In genomic region chr19:1015782-1016646, GRCh38 we compare ENCODE assay signal across 12 cellular contexts. TPM values are rescaled to one million over a fixed set of nuclear protein-coding genes. Genes with fewer than 3 reads are reported as not detected.
A peak's percentile ranks its signal among the peaks of the same experiment; 100 is the strongest.
DNase-seq lines count a peak whose midpoint lies in the region; ATAC-seq and TF ChIP-seq lines count a peak whose summit lies in the region.
"Had no signal": no experiment of that assay in that cellular context is flagged by ENCODE, and none has a peak within 500 bp of the region (broad histone marks: within the 10 kb centered on the region; RNA-seq: fewer than 3 reads in every experiment).

No MANE protein-coding gene starts in this region.

- H3K27me3 ChIP-seq in GM23338 (ENCODE audit: insufficient read depth), result no peaks in the 10 kb centered on the region
- no peaks in the 10 kb centered on the region for H3K27me3 ChIP-seq in SJSA1 (replicated peaks)
- no peaks in the 10 kb centered on the region for H3K27me3 ChIP-seq in iPS-15b (ENCODE audit: control insufficient read depth, insufficient read depth, low read length)
- no peaks in the 10 kb centered on the region for H3K27me3 ChIP-seq in skeletal muscle tissue (ENCODE audit: control insufficient read depth in 3 of 3, insufficient read depth in 3 of 3, low read length in 3 of 3)

- H2AFZ ChIP-seq in GM23338, result no peak overlapping the region

- peak; percentile 33 for ATAC-seq in GM23338

- H3K36me3 Mint-ChIP-seq in GM23338 (ENCODE audit: low read depth), result peaks cover 3% of the 10 kb centered on the region; the same call in 2 of the 3 replicates
- peaks cover 6% of the 10 kb centered on the region for H3K36me3 Mint-ChIP-seq in T-helper 2 cell treated with Interferon-gamma antibody and Interleukin-4, amounts not matched to agents 5 μg/mL and 100 μg/mL, for 36 hours (ENCODE audit: low read depth)

- H3K27ac Mint-ChIP-seq in GM23338, result peak overlapping the region; percentile 52; the same call in 1 of the 2 replicates
- no peak overlapping the region for H3K27ac Mint-ChIP-seq in T-helper 2 cell treated with Interferon-gamma antibody and Interleukin-4, amounts not matched to agents 5 μg/mL and 100 μg/mL, for 36 hours

- H3K9ac ChIP-seq in iPS-15b (ENCODE audit: low read depth, low read length), result peak overlapping the region; percentile 76
- H3K9ac ChIP-seq in skeletal muscle tissue (ENCODE audit: low read depth in 1 of 3, low read length in 3 of 3), result peak overlapping the region in 1 of 3 donors; percentile 90

- H3K9me3 ChIP-seq in SJSA1 (replicated peaks) (no peaks in the 10 kb centered on the region; the same call in 1 of the 2 replicates), iPS-15b (ENCODE audit: control insufficient read depth, insufficient read depth, low read length) (no peaks in the 10 kb centered on the region), skeletal muscle tissue (ENCODE audit: control insufficient read depth in 3 of 3, low read length in 3 of 3) (no peaks in the 10 kb centered on the region)

- H3K9me3 Mint-ChIP-seq in GM23338, result no peaks in the 10 kb centered on the region
- no peaks in the 10 kb centered on the region for H3K9me3 Mint-ChIP-seq in T-helper 2 cell treated with Interferon-gamma antibody and Interleukin-4, amounts not matched to agents 5 μg/mL and 100 μg/mL, for 36 hours
- H3K9me3 Mint-ChIP-seq: stimulated activated naive CD8-positive, alpha-beta T cell treated with anti-CD3 and anti-CD28 coated beads, Interleukin-15, Interleukin-2, amounts not matched to agents 100 ng/mL and 50 ng/mL, for 24 hours had no signal

- peak; percentile 65 for DNase-seq in GM23338 (ENCODE audit: low spot score)
- no peak for DNase-seq in SJSA1 (ENCODE audit: low read depth in 1 of 2, low spot score in 2 of 2)
- DNase-seq in T-helper 2 cell treated with Interferon-gamma antibody and Interleukin-4, amounts not matched to agents 5 μg/mL and 100 μg/mL, for 36 hours (ENCODE audit: low spot score), result no peak
- DNase-seq in COLO668 (lab: John Stamatoyannopoulos, UW; ENCODE audit: unreplicated experiment), result no peak
- no peak for DNase-seq in effector CD8-positive, alpha-beta T cell (lab: John Stamatoyannopoulos, UW)
- no peak for DNase-seq in AG08395 (ENCODE audit: low spot score)
- DNase-seq: activated CD4-positive, alpha-beta T cell treated with anti-CD3 and anti-CD28 coated beads for 4 hours; RPMI8226 had no signal

- peaks cover 72% of the 10 kb centered on the region for H3K79me2 ChIP-seq in GM23338 (replicated peaks; ENCODE audit: insufficient read depth)

- no peak for TF ChIP-seq CTCF in GM23338 (conservative IDR thresholded peaks at IDR 0.05; ENCODE audit: low read depth in 2 of 2)

- 0 out of 2 replicates have a peak, but pooled peaks cover 7% of the 10 kb centered on the region for H3F3A ChIP-seq in GM23338 (replicated peaks; ENCODE audit: low read depth)

- peaks cover 24% of the 10 kb centered on the region for H4K20me1 ChIP-seq in GM23338 (replicated peaks; ENCODE audit: insufficient read depth)

- H3K36me3 ChIP-seq in GM23338 (ENCODE audit: insufficient read depth), result no peaks in the 10 kb centered on the region
- peaks cover 82% of the 10 kb centered on the region for H3K36me3 ChIP-seq in SJSA1
- peaks cover 35% of the 10 kb centered on the region for H3K36me3 ChIP-seq in iPS-15b (ENCODE audit: control insufficient read depth, insufficient read depth, low read length)
- H3K36me3 ChIP-seq in skeletal muscle tissue (ENCODE audit: control insufficient read depth in 3 of 3, insufficient read depth in 3 of 3, low read length in 3 of 3), result peaks cover 10 to 22% (median 12%) of the 10 kb centered on the region in 3 donors

- peaks cover 6% of the 10 kb centered on the region for H3K27me3 Mint-ChIP-seq in GM23338 (ENCODE audit: insufficient read depth, low read depth, poor library complexity)
- no peaks in the 10 kb centered on the region for H3K27me3 Mint-ChIP-seq in T-helper 2 cell treated with Interferon-gamma antibody and Interleukin-4, amounts not matched to agents 5 μg/mL and 100 μg/mL, for 36 hours (ENCODE audit: low read depth)
- H3K27me3 Mint-ChIP-seq: stimulated activated naive CD8-positive, alpha-beta T cell treated with anti-CD3 and anti-CD28 coated beads, Interleukin-15, Interleukin-2, amounts not matched to agents 100 ng/mL and 50 ng/mL, for 24 hours had no signal

- H3K27ac ChIP-seq in GM23338 (ENCODE audit: low read depth) (peak overlapping the region; percentile 66; the same call in 1 of the 2 replicates), SJSA1 (0 out of 2 replicates have a peak overlapping the region, but pooled peaks have one; percentile 37), skeletal muscle tissue (ENCODE audit: low read depth, low read length) (no peak overlapping the region)

- peak overlapping the region; percentile 43; the same call in 1 of the 3 replicates for H3K4me3 Mint-ChIP-seq in GM23338
- no peak overlapping the region for H3K4me3 Mint-ChIP-seq in T-helper 2 cell treated with Interferon-gamma antibody and Interleukin-4, amounts not matched to agents 5 μg/mL and 100 μg/mL, for 36 hours

- H3K9me2 ChIP-seq in GM23338 (ENCODE audit: insufficient read depth), result no peaks in the 10 kb centered on the region

- H3K4me2 ChIP-seq in GM23338, result peak overlapping the region; percentile 64; the same call in 1 of the 2 replicates

- 0 out of 2 replicates have a peak overlapping the region, but pooled peaks have one; percentile 28 for H3K4me3 ChIP-seq in GM23338
- no peak overlapping the region for H3K4me3 ChIP-seq in SJSA1
- H3K4me3 ChIP-seq in iPS-15b (ENCODE audit: low read depth, low read length), result peak overlapping the region; percentile 13
- peak overlapping the region in 2 of 3 donors; percentile 33 to 49 for H3K4me3 ChIP-seq in skeletal muscle tissue (ENCODE audit: low read length in 3 of 3)

- peaks cover 26% of the 10 kb centered on the region for H3K4me1 Mint-ChIP-seq in GM23338
- H3K4me1 Mint-ChIP-seq in T-helper 2 cell treated with Interferon-gamma antibody and Interleukin-4, amounts not matched to agents 5 μg/mL and 100 μg/mL, for 36 hours (ENCODE audit: low read depth), result peaks cover 11% of the 10 kb centered on the region

- H3K4me1 ChIP-seq in GM23338 (ENCODE audit: insufficient read depth) (peaks cover 8% of the 10 kb centered on the region; the same call in 1 of the 2 replicates), SJSA1 (replicated peaks) (peaks cover 40% of the 10 kb centered on the region), iPS-15b (ENCODE audit: control insufficient read depth, insufficient read depth, low read length) (peaks cover 5% of the 10 kb centered on the region), skeletal muscle tissue (ENCODE audit: control insufficient read depth in 3 of 3, insufficient read depth in 3 of 3, low read length in 3 of 3) (peaks cover 53 to 60% (median 59%) of the 10 kb centered on the region in 3 donors)

TF ChIP-seq in GM23338, 12 proteins besides CTCF, POLR2A, EP300 and RAD21 (continues in another document):
- TF ChIP-seq ZNF114 (CRISPR knock-in tag; IDR thresholded peaks at IDR 0.05) (no peak), STAT1 (IDR thresholded peaks at IDR 0.05; ENCODE audit: unreplicated experiment) (no peak), EZH2 (IDR thresholded peaks at IDR 0.05; ENCODE audit: low read depth, unreplicated experiment) (no peak)
- TF ChIP-seq, protein P1, sequence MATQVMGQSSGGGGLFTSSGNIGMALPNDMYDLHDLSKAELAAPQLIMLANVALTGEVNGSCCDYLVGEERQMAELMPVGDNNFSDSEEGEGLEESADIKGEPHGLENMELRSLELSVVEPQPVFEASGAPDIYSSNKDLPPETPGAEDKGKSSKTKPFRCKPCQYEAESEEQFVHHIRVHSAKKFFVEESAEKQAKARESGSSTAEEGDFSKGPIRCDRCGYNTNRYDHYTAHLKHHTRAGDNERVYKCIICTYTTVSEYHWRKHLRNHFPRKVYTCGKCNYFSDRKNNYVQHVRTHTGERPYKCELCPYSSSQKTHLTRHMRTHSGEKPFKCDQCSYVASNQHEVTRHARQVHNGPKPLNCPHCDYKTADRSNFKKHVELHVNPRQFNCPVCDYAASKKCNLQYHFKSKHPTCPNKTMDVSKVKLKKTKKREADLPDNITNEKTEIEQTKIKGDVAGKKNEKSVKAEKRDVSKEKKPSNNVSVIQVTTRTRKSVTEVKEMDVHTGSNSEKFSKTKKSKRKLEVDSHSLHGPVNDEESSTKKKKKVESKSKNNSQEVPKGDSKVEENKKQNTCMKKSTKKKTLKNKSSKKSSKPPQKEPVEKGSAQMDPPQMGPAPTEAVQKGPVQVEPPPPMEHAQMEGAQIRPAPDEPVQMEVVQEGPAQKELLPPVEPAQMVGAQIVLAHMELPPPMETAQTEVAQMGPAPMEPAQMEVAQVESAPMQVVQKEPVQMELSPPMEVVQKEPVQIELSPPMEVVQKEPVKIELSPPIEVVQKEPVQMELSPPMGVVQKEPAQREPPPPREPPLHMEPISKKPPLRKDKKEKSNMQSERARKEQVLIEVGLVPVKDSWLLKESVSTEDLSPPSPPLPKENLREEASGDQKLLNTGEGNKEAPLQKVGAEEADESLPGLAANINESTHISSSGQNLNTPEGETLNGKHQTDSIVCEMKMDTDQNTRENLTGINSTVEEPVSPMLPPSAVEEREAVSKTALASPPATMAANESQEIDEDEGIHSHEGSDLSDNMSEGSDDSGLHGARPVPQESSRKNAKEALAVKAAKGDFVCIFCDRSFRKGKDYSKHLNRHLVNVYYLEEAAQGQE (IDR thresholded peaks at IDR 0.05; ENCODE audit: unreplicated experiment), result no peak

RNA-seq across cellular contexts. Expression of gene TMEM259, which starts 4.9 kb away (rescaled TPM):
- 144 and 196 TPM in 2 replicates for total RNA-seq in GM23338 (2014; rRNA removed; shearing (Covaris generic))
- 82.8 and 84.5 TPM in 2 replicates for polyA plus RNA-seq in GM23338 (2016; fragmentation: Nextera tagmentation; extraction: Ambion mirVana)
- 122 and 131 TPM in 2 replicates for total RNA-seq in SJSA1 (2014; rRNA removed; shearing (Covaris generic))
- total RNA-seq in skeletal muscle tissue, result 25.6 TPM

RNA-seq across cellular contexts. Expression of gene RNU6-2, which starts 5.3 kb away (rescaled TPM):
- total RNA-seq in GM23338 (2014; rRNA removed; shearing (Covaris generic)), result not detected in 2 replicates
- not detected in 2 replicates for polyA plus RNA-seq in GM23338 (2016; fragmentation: Nextera tagmentation; extraction: Ambion mirVana)
- total RNA-seq in SJSA1 (2014; rRNA removed; shearing (Covaris generic)), result not detected in 2 replicates
- total RNA-seq in skeletal muscle tissue, result not detected
- total RNA-seq: lung microvascular endothelial cell had no signal

RNA-seq across cellular contexts. Expression of gene CNN2, which starts 10.4 kb away (rescaled TPM):
- total RNA-seq in GM23338 (2014; rRNA removed; shearing (Covaris generic)), result 392 and 426 TPM in 2 replicates
- polyA plus RNA-seq in GM23338 (2016; fragmentation: Nextera tagmentation; extraction: Ambion mirVana), result 314 and 330 TPM in 2 replicates
- total RNA-seq in SJSA1 (2014; rRNA removed; shearing (Covaris generic)), result 403 and 441 TPM in 2 replicates
- total RNA-seq in skeletal muscle tissue, result 40.2 TPM

RNA-seq across cellular contexts. Expression of gene GRIN3B, which starts 15.8 kb away (rescaled TPM):
- 0.23 and 2.8 TPM in 2 replicates for total RNA-seq in GM23338 (2014; rRNA removed; shearing (Covaris generic))
- polyA plus RNA-seq in GM23338 (2016; fragmentation: Nextera tagmentation; extraction: Ambion mirVana), result 0.11 and 0.28 TPM in 2 replicates
- not detected in 2 replicates for total RNA-seq in SJSA1 (2014; rRNA removed; shearing (Covaris generic))
- not detected for total RNA-seq in skeletal muscle tissue

RNA-seq across cellular contexts. Expression of gene ABCA7, which starts 23.9 kb away (rescaled TPM):
- total RNA-seq in GM23338 (2014; rRNA removed; shearing (Covaris generic)), result 18.1 and 22.2 TPM in 2 replicates
- 27.4 and 30.3 TPM in 2 replicates for polyA plus RNA-seq in GM23338 (2016; fragmentation: Nextera tagmentation; extraction: Ambion mirVana)
- total RNA-seq in SJSA1 (2014; rRNA removed; shearing (Covaris generic)), result 0.82 and 3.9 TPM in 2 replicates
- 6.8 TPM for total RNA-seq in skeletal muscle tissue
